8 cellular contexts compared by ENCODE assay signal in the genomic region with DNA sequence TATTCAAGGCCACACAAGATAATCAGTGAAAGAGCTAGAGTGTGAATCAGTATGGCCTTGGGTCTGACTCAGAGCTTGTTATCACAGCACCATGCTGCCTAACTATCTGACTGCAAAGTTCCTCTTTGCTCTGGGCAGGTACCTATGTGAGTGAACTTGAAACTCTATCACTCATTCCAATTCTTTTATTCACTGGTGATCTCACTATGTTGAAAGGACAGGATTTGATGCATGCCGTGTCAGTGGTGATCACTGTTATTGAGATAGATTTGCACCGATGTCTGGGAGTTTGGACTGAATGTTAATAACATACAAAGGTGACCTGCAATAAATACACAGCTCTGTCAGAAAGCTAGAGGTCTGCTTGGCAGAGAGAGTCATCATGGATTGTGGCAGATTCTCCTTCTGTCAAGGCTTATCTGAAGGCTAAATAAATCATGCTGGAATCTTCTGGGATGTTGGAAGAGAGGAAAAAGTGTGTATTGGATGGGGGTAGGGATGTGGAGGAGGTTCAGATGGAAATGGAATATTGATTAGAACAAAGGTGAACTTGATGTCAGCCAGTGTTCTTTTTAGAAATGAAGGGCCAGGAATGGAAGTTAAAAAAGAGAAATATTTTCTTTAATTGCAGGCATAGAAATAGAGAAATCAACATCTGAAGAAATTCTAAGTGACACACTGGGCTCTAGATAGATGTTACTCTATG.
A peak's percentile ranks its signal among the peaks of the same experiment; 100 is the strongest.
DNase-seq lines count a peak whose midpoint lies in the region; ATAC-seq and TF ChIP-seq lines count a peak whose summit lies in the region.

No MANE protein-coding gene starts in this region.

- no peaks in the 10 kb centered on the region for H3K79me2 ChIP-seq in SK-N-SH (ENCODE audit: insufficient read depth)

- POLR2A ChIA-PET in SK-N-SH (lab: Yijun Ruan, JAX) = no interaction called here

- H4K20me1 ChIP-seq in SK-N-SH (ENCODE audit: insufficient read depth) = no peaks in the 10 kb centered on the region

- peak overlapping the region; percentile 73 to 89 for H3K27ac ChIP-seq in SK-N-SH (ENCODE audit: low read depth in 2 of 2, low read length in 1 of 2)
- no peak overlapping the region for H3K27ac ChIP-seq in stomach

- DNase-seq in activated T-cell treated with anti-CD3 and anti-CD28 coated beads for 24 hours (ENCODE audit: low read depth) = peak; percentile 5
- DNase-seq in activated T-cell treated with anti-CD3 and anti-CD28 coated beads for 4 hours = no peak
- DNase-seq in SK-N-SH = no peak
- peak; percentile 7 for DNase-seq in stimulated activated CD4-positive, alpha-beta T cell treated with anti-CD3 and anti-CD28 coated beads, Interleukin-4, amount 100 ng/mL, for 24 hours
- DNase-seq in ureter (ENCODE audit: low spot score) = no peak
- no peak for DNase-seq in HK-2 (ENCODE audit: unreplicated experiment)
- DNase-seq in stomach = no peak

- no peaks in the 10 kb centered on the region for H3K9me3 ChIP-seq in SK-N-SH
- H3K9me3 ChIP-seq in stomach = no peaks in the 10 kb centered on the region

- no peak overlapping the region for H2AFZ ChIP-seq in SK-N-SH (ENCODE audit: low read depth)

- no peaks in the 10 kb centered on the region for H3K27me3 ChIP-seq in SK-N-SH (ENCODE audit: insufficient read depth)
- H3K27me3 ChIP-seq in stomach = no peaks in the 10 kb centered on the region

- H3K4me1 ChIP-seq in SK-N-SH (ENCODE audit: control insufficient read depth in 1 of 2, insufficient read depth in 2 of 2, low read depth in 1 of 2, low read length in 1 of 2) (peaks cover 17 to 53% of the 10 kb centered on the region in 2 experiments), stomach (peaks cover 0 to 13% (median 6%) of the 10 kb centered on the region in 4 donors)

- TF ChIP-seq EP300 in SK-N-SH (IDR thresholded peaks at IDR 0.05; ENCODE audit: borderline replicate concordance in 1 of 2, low read depth in 1 of 2, low read length in 1 of 2) (peak in 1 of 2 experiments; percentile 64; a peak in 2 of 4 replicates), stomach (IDR thresholded peaks at IDR 0.05) (no peak)

- peak; percentile 59 for ATAC-seq in HG02798 (IDR thresholded peaks at IDR 0.05; ENCODE audit: poor library complexity, unreplicated experiment)

- H3K36me3 ChIP-seq in SK-N-SH (replicated peaks in 1 of 2; ENCODE audit: control insufficient read depth in 1 of 2, insufficient read depth in 2 of 2, low read length in 1 of 2) (no peaks in the 10 kb centered on the region), stomach (no peaks in the 10 kb centered on the region)

- no peaks in the 10 kb centered on the region for H3K9me2 ChIP-seq in SK-N-SH

- no peak overlapping the region for H3K4me3 ChIP-seq in SK-N-SH (ENCODE audit: low read depth in 2 of 2, low read length in 1 of 2)
- no peak overlapping the region for H3K4me3 ChIP-seq in stomach

- WGBS in SK-N-SH (ENCODE audit: low lambda C conversion rate) = 13% methylated on average over 2 of the region's 2 CpGs
- whole genome bisulfite sequencing in stomach, 5 donors = 36 to 69% (median 48%) methylated on average over 2 of the region's 2 CpGs

- CTCF ChIA-PET in SK-N-SH (lab: Yijun Ruan, JAX) = no interaction called here

- H3F3A ChIP-seq in SK-N-SH (replicated peaks; ENCODE audit: insufficient read depth) = peaks cover 42% of the 10 kb centered on the region

- intact Hi-C loops in stomach (cut with DNase I; ENCODE audit: low total_unique reads) = no loop called here

- H3K9ac ChIP-seq in SK-N-SH = no peak overlapping the region

- no peak for TF ChIP-seq POLR2A in stomach (IDR thresholded peaks at IDR 0.05)

- no peak overlapping the region for H3K4me2 ChIP-seq in SK-N-SH

- TF ChIP-seq CTCF in SK-N-SH (IDR thresholded peaks at IDR 0.05) = no peak
- TF ChIP-seq CTCF in stomach (IDR thresholded peaks at IDR 0.05) = no peak

- no peak for TF ChIP-seq RAD21 in SK-N-SH (IDR thresholded peaks at IDR 0.05; ENCODE audit: low read length)

TF ChIP-seq in SK-N-SH, 30 proteins besides CTCF, POLR2A, EP300 and RAD21:
- TF ChIP-seq IRF3 (IDR thresholded peaks at IDR 0.05; ENCODE audit: low read depth, low read length) (no peak), USF1 (IDR thresholded peaks at IDR 0.05; ENCODE audit: borderline replicate concordance, low read depth) (no peak), EZH2phosphoT487 (IDR thresholded peaks at IDR 0.05; ENCODE audit: borderline replicate concordance, low read depth) (no peak), JUND (IDR thresholded peaks at IDR 0.05) (peak; percentile 45), NFIC (IDR thresholded peaks at IDR 0.05; ENCODE audit: borderline replicate concordance) (peak; percentile 40; the same call in 1 of the 2 replicates), POLR2AphosphoS5 (IDR thresholded peaks at IDR 0.05; ENCODE audit: low read depth, low read length) (no peak), NRF1 (IDR thresholded peaks at IDR 0.05; ENCODE audit: low read depth, low read length) (no peak), TEAD4 (IDR thresholded peaks at IDR 0.05; ENCODE audit: borderline replicate concordance, insufficient read depth) (0 out of 2 replicates have a peak, but pooled peaks have one; percentile 25), RCOR1 (IDR thresholded peaks at IDR 0.05; ENCODE audit: low read length) (no peak), MXI1 (IDR thresholded peaks at IDR 0.05; ENCODE audit: low read depth, low read length) (no peak), PBX3 (IDR thresholded peaks at IDR 0.05) (peak; percentile 92), USF2 (IDR thresholded peaks at IDR 0.05; ENCODE audit: borderline replicate concordance, low read depth, low read length) (no peak), YY1 (IDR thresholded peaks at IDR 0.05; ENCODE audit: low read depth) (no peak), GATA2 (CRISPR knock-in tag; IDR thresholded peaks at IDR 0.05) (no peak), FOSL2 (IDR thresholded peaks at IDR 0.05; ENCODE audit: borderline replicate concordance, low read depth) (peak; percentile 50; the same call in 1 of the 2 replicates), TCF12 (IDR thresholded peaks at IDR 0.05) (peak; percentile 69), RFX5 (IDR thresholded peaks at IDR 0.05; ENCODE audit: low read length) (no peak), ZBTB33 (IDR thresholded peaks at IDR 0.05; ENCODE audit: borderline replicate concordance, low read depth) (no peak; the same call in 1 of the 2 replicates), CHD2 (IDR thresholded peaks at IDR 0.05; ENCODE audit: low read length, partially characterized antibody) (no peak), MEF2A (IDR thresholded peaks at IDR 0.05; ENCODE audit: borderline replicate concordance, low read depth) (no peak)
- TF ChIP-seq, protein P1, sequence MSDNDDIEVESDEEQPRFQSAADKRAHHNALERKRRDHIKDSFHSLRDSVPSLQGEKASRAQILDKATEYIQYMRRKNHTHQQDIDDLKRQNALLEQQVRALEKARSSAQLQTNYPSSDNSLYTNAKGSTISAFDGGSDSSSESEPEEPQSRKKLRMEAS (IDR thresholded peaks at IDR 0.05; ENCODE audit: low read depth) = peak; percentile 43; the same call in 1 of the 2 replicates

Comparison
In these comparisons a context has a peak if more than half of its experiments do, and no peak if none do; other contexts are left out.
1. DNase-seq: peak in activated T-cell treated with anti-CD3 and anti-CD28 coated beads for 24 hours (single experiment) and stimulated activated CD4-positive, alpha-beta T cell treated with anti-CD3 and anti-CD28 coated beads, Interleukin-4, amount 100 ng/mL, for 24 hours (single experiment); none in activated T-cell treated with anti-CD3 and anti-CD28 coated beads for 4 hours (single experiment), SK-N-SH (single experiment), ureter (single experiment), HK-2 (single experiment) and stomach (single experiment).
2. H3K27ac ChIP-seq: peak in SK-N-SH (2 of 2); none in stomach (0 of 5).